ENCODE assay signal across 18 cellular contexts in the genomic region with DNA sequence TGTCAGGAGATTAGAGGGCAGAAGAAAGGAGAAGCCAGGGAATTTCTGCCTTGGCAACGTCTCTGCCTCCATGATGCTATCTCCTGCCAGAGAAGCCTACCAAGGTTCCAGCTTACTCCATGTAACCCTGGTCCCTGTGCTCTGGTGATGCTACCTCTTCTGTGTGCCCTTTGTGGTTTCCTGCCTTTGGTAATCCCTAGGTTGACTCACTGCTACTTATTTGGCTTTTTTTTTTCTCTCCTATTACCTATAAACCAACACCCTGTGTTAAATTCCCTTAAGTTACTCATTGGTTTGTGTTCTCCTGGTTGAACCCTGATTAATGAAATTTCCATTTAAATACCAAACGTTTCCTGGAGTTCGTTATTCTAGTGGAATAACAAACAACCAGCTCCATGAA.
DNase-seq lines count a peak whose midpoint lies in the region; ATAC-seq and TF ChIP-seq lines count a peak whose summit lies in the region.
"Had no signal": no experiment of that assay in that cellular context is flagged by ENCODE, and none has a peak within 500 bp of the region (broad histone marks: within the 10 kb centered on the region; RNA-seq: fewer than 3 reads in every experiment).

No MANE protein-coding gene starts in this region.

- no peaks in the 10 kb centered on the region for H3K79me2 ChIP-seq in PC-9 (ENCODE audit: low read depth)

- H3K27me3 ChIP-seq in breast epithelium (no peaks in the 10 kb centered on the region), PC-9 (ENCODE audit: insufficient read depth, low read depth) (no peaks in the 10 kb centered on the region), right cardiac atrium (ENCODE audit: control insufficient read depth, insufficient read depth) (no peaks in the 10 kb centered on the region)
- H3K27me3 ChIP-seq: transverse colon had no signal

- H3K4me1 Mint-ChIP-seq in MCF 10A (ENCODE audit: insufficient read depth, unreplicated experiment): peaks cover 13% of the 10 kb centered on the region

- no peak overlapping the region for H3K4me2 ChIP-seq in PC-9

- POLR2A ChIA-PET in MCF 10A (lab: Yijun Ruan, JAX) (interaction anchor here (0.6 to 2.9 kb wide), 11 partner anchors 12 to 528 kb away, joined by 3 to 16 read pairs (median 6); a partner anchor contains a TSS), PC-9 (lab: Charles Lee; ENCODE audit: unreplicated experiment) (no interaction called here)

- 72% methylated on average over 3 of the region's 3 CpGs for WGBS in right cardiac atrium

- TF ChIP-seq CTCF in MCF 10A (IDR thresholded peaks at IDR 0.05; ENCODE audit: unreplicated experiment) (no peak), breast epithelium (IDR thresholded peaks at IDR 0.05) (no peak), PC-9 (conservative IDR thresholded peaks at IDR 0.05) (no peak)

- H3K4me3 ChIP-seq in breast epithelium (no peak overlapping the region), PC-9 (no peak overlapping the region), right cardiac atrium (ENCODE audit: low read length) (no peak overlapping the region)
- H3K4me3 ChIP-seq: SK-N-MC, skin epidermis, transverse colon had no signal

- H3K27ac ChIP-seq in breast epithelium (no peak overlapping the region), PC-9 (no peak overlapping the region), right cardiac atrium (ENCODE audit: low read length) (no peak overlapping the region)
- H3K27ac ChIP-seq: SK-N-MC, skin epidermis, transverse colon had no signal

- H3K36me3 Mint-ChIP-seq in MCF 10A (ENCODE audit: insufficient read depth, unreplicated experiment): no peaks in the 10 kb centered on the region

- TF ChIP-seq POLR2A in breast epithelium (IDR thresholded peaks at IDR 0.05): no peak

- H3K4me3 Mint-ChIP-seq in MCF 10A (ENCODE audit: unreplicated experiment): no peak overlapping the region
- H3K4me3 Mint-ChIP-seq: HFFc6 had no signal

- no peaks in the 10 kb centered on the region for H3K27me3 Mint-ChIP-seq in MCF 10A (ENCODE audit: insufficient read depth, unreplicated experiment)

- no peaks in the 10 kb centered on the region for H4K20me1 ChIP-seq in PC-9 (ENCODE audit: insufficient read depth)

- H3K27ac Mint-ChIP-seq in MCF 10A (ENCODE audit: low read depth, unreplicated experiment): peak overlapping the region; percentile 42
- H3K27ac Mint-ChIP-seq: HFFc6 had no signal

- no peak overlapping the region for H2AFZ ChIP-seq in PC-9

- H3K9me2 ChIP-seq in PC-9 (ENCODE audit: insufficient read depth): no peaks in the 10 kb centered on the region

- BruUV-seq in MCF 10A (replicated peaks; lab: Mats Ljungman, UMichigan) (no TSS peak), PC-9 (replicated peaks; lab: Mats Ljungman, UMichigan) (no TSS peak)

- CTCF ChIA-PET in MCF 10A (lab: Yijun Ruan, JAX): interaction anchor here (0.6 to 1.9 kb wide), 5 partner anchors 83 to 1064 kb away, joined by 3 to 7 read pairs (median 3); no protein-coding TSS in a partner anchor
- CTCF ChIA-PET in PC-9 (lab: Charles Lee): no interaction called here

- intact Hi-C loops in MCF 10A (cut with micrococcal nuclease) (no loop called here), breast epithelium (cut with DNase I; ENCODE audit: low total_unique reads) (no loop called here), PC-9 (cut with micrococcal nuclease; ENCODE audit: unreplicated experiment) (no loop called here), right cardiac atrium (cut with DNase I) (no loop called here)

- no peaks in the 10 kb centered on the region for H3F3A ChIP-seq in PC-9 (ENCODE audit: insufficient read depth, low read depth)

- ATAC-seq in esophagus mucosa (peak; percentile 95), HG03159 (IDR thresholded peaks at IDR 0.05; ENCODE audit: unreplicated experiment) (no peak), right cardiac atrium (no peak)

- DNase-seq in MCF 10A (ENCODE audit: unreplicated experiment): peak; percentile 72
- no peak for DNase-seq in breast epithelium (ENCODE audit: low spot score in 2 of 2)
- DNase-seq in PC-9: peak; percentile 17 to 48
- DNase-seq in right cardiac atrium: no peak
- DNase-seq in GM19238 (ENCODE audit: insufficient read length, low spot score): no peak
- no peak for DNase-seq in activated effector memory CD4-positive, alpha-beta T cell treated with anti-CD3 and anti-CD28 coated beads, Interleukin-2, amount 50 U/mL, for 16 hours
- DNase-seq: activated effector memory CD4-positive, alpha-beta T cell treated with Interleukin-2 at 50 U/mL for 16 hours; aorta; cortex of kidney; HFFc6; KBM-7; NCI-H1694; NCI-H446 treated with DMSO at 0.1 percent for 48 hours; transverse colon had no signal

- H3K9me3 ChIP-seq in breast epithelium (no peaks in the 10 kb centered on the region), PC-9 (ENCODE audit: insufficient read depth, low read depth) (no peaks in the 10 kb centered on the region), right cardiac atrium (ENCODE audit: control insufficient read depth, low read length) (no peaks in the 10 kb centered on the region)
- H3K9me3 ChIP-seq: transverse colon had no signal

- no peaks in the 10 kb centered on the region for H3K9me3 Mint-ChIP-seq in MCF 10A (ENCODE audit: unreplicated experiment)

- H3K4me1 ChIP-seq in breast epithelium: no peaks in the 10 kb centered on the region
- no peaks in the 10 kb centered on the region for H3K4me1 ChIP-seq in PC-9 (replicated peaks; ENCODE audit: insufficient read depth)
- H3K4me1 ChIP-seq in right cardiac atrium (ENCODE audit: control insufficient read depth, insufficient read depth, low read length): no peaks in the 10 kb centered on the region

- H3K36me3 ChIP-seq in breast epithelium (no peaks in the 10 kb centered on the region), PC-9 (ENCODE audit: low read depth) (no peaks in the 10 kb centered on the region)
- H3K36me3 ChIP-seq: transverse colon had no signal

Comparison
In these comparisons a context has a peak if more than half of its experiments do, and no peak if none do; other contexts are left out.
1. DNase-seq: peak in MCF 10A (single experiment) and PC-9 (2 of 2); none in breast epithelium (0 of 2), right cardiac atrium (0 of 3), GM19238 (single experiment) and activated effector memory CD4-positive, alpha-beta T cell treated with anti-CD3 and anti-CD28 coated beads, Interleukin-2, amount 50 U/mL, for 16 hours (single experiment).